ENCODE assay signal across 18 cellular contexts in the genomic region with DNA sequence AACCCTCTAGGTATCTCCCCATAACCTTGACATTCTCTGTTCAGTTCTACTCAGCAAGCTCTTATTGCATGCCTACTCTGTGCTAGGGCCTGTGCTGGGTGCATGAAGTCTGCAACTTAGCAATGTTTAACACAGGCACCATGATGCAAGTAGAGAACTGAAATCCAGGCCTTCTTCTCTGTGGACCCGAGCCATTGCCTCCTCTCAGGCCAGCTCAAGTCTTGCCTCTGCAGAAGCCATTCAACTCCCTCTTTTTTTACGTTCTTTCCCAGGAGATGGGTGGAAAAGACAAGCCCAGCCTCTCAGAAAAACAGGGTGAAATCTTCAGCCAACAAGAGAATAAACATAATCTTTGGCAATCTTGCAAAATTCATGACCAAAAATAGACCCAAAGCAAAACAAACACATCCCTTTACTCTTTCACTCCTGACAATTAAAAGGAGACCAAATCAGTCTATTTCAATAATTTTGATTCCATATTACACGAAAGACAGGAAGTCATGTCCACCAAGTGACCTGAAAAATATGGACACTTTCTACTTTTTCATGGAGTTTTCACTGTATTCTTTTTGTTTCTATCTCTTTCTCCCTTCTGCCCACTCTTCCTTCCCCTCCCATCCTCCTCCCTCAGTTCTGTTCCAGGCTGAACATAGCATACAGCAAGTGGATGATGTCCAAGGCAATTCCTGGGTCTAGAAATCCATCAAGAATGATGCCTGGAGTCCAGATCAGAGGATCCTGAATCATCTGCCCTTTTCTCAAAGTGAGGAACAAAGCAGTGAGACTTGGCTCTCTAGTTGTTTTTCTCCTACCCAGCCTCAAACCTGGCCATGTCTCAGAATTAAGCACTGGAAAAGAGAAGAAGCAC.
"Had no signal": no experiment of that assay in that cellular context is flagged by ENCODE, and none has a peak within 500 bp of the region (broad histone marks: within the 10 kb centered on the region; RNA-seq: fewer than 3 reads in every experiment).

No MANE protein-coding gene starts in this region.

- H3K27me3 ChIP-seq: colonic mucosa, SJCRH30, thyroid gland had no signal

- H3K36me3 ChIP-seq: colonic mucosa, SJCRH30, thyroid gland had no signal

- DNase-seq: activated CD4-positive, alpha-beta memory T cell treated with anti-CD3 and anti-CD28 coated beads for 36 hours; activated CD4-positive, CD25-positive, alpha-beta regulatory T cell treated with anti-CD3 and anti-CD28 coated beads, Interleukin-2, amount 50 U/mL, for 72 hours; activated gamma-delta T cell treated with Interleukin-2 at 50 U/mL for 16 hours; activated naive CD8-positive, alpha-beta T cell treated with anti-CD3 and anti-CD28 coated beads for 36 hours; activated T-cell treated with anti-CD3 and anti-CD28 coated beads, Interleukin-2, amount 50 U/mL, for 48 hours; colonic mucosa; effector memory CD8-positive, alpha-beta T cell; head of caudate nucleus; left cardiac atrium; psoas muscle; SJCRH30; stimulated activated CD4-positive, alpha-beta T cell treated with anti-CD3 and anti-CD28 coated beads, Interleukin-4, amount 100 ng/mL, for 1 hour; stimulated activated CD8-positive, alpha-beta memory T cell treated with anti-CD3 and anti-CD28 coated beads, Interleukin-4, amount 100 ng/mL, for 48 hours; stimulated activated naive CD8-positive, alpha-beta T cell treated with anti-CD3 and anti-CD28 coated beads, Interleukin-15, Interleukin-2, amounts not matched to agents 100 U/mL and 50 U/mL, for 24 hours; SW 1271 had no signal

- H3K27ac ChIP-seq: colonic mucosa, epithelial cell of prostate, psoas muscle, SJCRH30 had no signal

- H3K4me3 ChIP-seq: colonic mucosa, psoas muscle, SJCRH30, thyroid gland had no signal

- H3K9me3 ChIP-seq: colonic mucosa, psoas muscle, SJCRH30, thyroid gland had no signal

- ATAC-seq: effector memory CD8-positive, alpha-beta T cell; natural killer cell treated with Interleukin-12 subunit alpha and Interleukin-12 subunit beta and Interleukin-15 and Interleukin-18, amount 100 ng/mL, for 72 hours; stimulated activated naive CD8-positive, alpha-beta T cell treated with anti-CD3 and anti-CD28 coated beads, Interleukin-15, Interleukin-2, amounts not matched to agents 100 U/mL and 50 U/mL, for 24 hours had no signal

- H3K4me1 ChIP-seq: colonic mucosa, SJCRH30 had no signal
